1 cellular context compared by ENCODE assay signal in genomic region chr5:177130211-177131018, GRCh38.
TF ChIP-seq lines count a peak whose summit lies in the region.

No MANE protein-coding gene starts in this region.

TF ChIP-seq in WTC11, 78 proteins besides CTCF, POLR2A, EP300 and RAD21 (continued from another document):
- TF ChIP-seq, protein P1, sequence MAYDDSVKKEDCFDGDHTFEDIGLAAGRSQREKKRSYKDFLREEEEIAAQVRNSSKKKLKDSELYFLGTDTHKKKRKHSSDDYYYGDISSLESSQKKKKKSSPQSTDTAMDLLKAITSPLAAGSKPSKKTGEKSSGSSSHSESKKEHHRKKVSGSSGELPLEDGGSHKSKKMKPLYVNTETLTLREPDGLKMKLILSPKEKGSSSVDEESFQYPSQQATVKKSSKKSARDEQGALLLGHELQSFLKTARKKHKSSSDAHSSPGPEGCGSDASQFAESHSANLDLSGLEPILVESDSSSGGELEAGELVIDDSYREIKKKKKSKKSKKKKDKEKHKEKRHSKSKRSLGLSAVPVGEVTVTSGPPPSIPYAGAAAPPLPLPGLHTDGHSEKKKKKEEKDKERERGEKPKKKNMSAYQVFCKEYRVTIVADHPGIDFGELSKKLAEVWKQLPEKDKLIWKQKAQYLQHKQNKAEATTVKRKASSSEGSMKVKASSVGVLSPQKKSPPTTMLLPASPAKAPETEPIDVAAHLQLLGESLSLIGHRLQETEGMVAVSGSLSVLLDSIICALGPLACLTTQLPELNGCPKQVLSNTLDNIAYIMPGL (CRISPR knock-in tag; IDR thresholded peaks at IDR 0.05) = no peak
- TF ChIP-seq TP53 (CRISPR knock-in tag; IDR thresholded peaks at IDR 0.05) = no peak
- TF ChIP-seq FOXP1 (CRISPR knock-in tag; IDR thresholded peaks at IDR 0.05; ENCODE audit: borderline replicate concordance) = no peak
- no peak for TF ChIP-seq NR1H2 (CRISPR knock-in tag; IDR thresholded peaks at IDR 0.05)
- no peak for TF ChIP-seq IRF2 (CRISPR knock-in tag; IDR thresholded peaks at IDR 0.05; ENCODE audit: borderline replicate concordance, low read depth)
- no peak for TF ChIP-seq E2F4 (CRISPR knock-in tag; IDR thresholded peaks at IDR 0.05; ENCODE audit: borderline replicate concordance, low read depth)
- TF ChIP-seq, protein P2, sequence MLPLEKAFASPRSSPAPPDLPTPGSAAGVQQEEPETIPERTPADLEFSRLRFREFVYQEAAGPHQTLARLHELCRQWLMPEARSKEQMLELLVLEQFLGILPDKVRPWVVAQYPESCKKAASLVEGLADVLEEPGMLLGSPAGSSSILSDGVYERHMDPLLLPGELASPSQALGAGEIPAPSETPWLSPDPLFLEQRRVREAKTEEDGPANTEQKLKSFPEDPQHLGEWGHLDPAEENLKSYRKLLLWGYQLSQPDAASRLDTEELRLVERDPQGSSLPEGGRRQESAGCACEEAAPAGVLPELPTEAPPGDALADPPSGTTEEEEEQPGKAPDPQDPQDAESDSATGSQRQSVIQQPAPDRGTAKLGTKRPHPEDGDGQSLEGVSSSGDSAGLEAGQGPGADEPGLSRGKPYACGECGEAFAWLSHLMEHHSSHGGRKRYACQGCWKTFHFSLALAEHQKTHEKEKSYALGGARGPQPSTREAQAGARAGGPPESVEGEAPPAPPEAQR (CRISPR knock-in tag; IDR thresholded peaks at IDR 0.05) = no peak
- no peak for TF ChIP-seq ZNF425 (CRISPR knock-in tag; conservative IDR thresholded peaks at IDR 0.05)
- TF ChIP-seq MXD4 (CRISPR knock-in tag; IDR thresholded peaks at IDR 0.05; ENCODE audit: borderline replicate concordance) = no peak
- no peak for TF ChIP-seq SMAD3 (CRISPR knock-in tag; IDR thresholded peaks at IDR 0.05; ENCODE audit: borderline replicate concordance)
- TF ChIP-seq JUN (CRISPR knock-in tag; IDR thresholded peaks at IDR 0.05) = no peak
- TF ChIP-seq CREM (CRISPR knock-in tag; IDR thresholded peaks at IDR 0.05) = no peak
- TF ChIP-seq STAT6 (CRISPR knock-in tag; conservative IDR thresholded peaks at IDR 0.05; ENCODE audit: low read depth) = no peak
- TF ChIP-seq TCF7 (CRISPR knock-in tag; IDR thresholded peaks at IDR 0.05; ENCODE audit: low read depth) = no peak
- no peak; the same call in 1 of the 2 replicates for TF ChIP-seq ZBTB21 (CRISPR knock-in tag; IDR thresholded peaks at IDR 0.05; ENCODE audit: borderline replicate concordance)
- no peak for TF ChIP-seq ZNF396 (CRISPR knock-in tag; IDR thresholded peaks at IDR 0.05; ENCODE audit: borderline replicate concordance)
- TF ChIP-seq, protein P3, sequence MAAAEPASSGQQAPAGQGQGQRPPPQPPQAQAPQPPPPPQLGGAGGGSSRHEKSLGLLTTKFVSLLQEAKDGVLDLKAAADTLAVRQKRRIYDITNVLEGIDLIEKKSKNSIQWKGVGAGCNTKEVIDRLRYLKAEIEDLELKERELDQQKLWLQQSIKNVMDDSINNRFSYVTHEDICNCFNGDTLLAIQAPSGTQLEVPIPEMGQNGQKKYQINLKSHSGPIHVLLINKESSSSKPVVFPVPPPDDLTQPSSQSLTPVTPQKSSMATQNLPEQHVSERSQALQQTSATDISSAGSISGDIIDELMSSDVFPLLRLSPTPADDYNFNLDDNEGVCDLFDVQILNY (CRISPR knock-in tag; IDR thresholded peaks at IDR 0.05) = no peak
- no peak for TF ChIP-seq GABPB1 (CRISPR knock-in tag; IDR thresholded peaks at IDR 0.05)
